8 cellular contexts compared by ENCODE assay signal in genomic region chr5:54753034-54753433, GRCh38.
DNase-seq lines count a peak whose midpoint lies in the region; ATAC-seq, FAIRE-seq and TF ChIP-seq lines count a peak whose summit lies in the region.

No MANE protein-coding gene starts in this region.

- TF ChIP-seq CTCF in heart right ventricle (IDR thresholded peaks at IDR 0.05) = no peak

- FAIRE-seq in RCC 7860 (lab: Jason Lieb, UNC) = no peak

- H3K27ac ChIP-seq in heart right ventricle (peak overlapping the region in 1 of 10 donors; percentile 62), substantia nigra (ENCODE audit: low read depth, low read length, poor library complexity, severe bottlenecking) (no peak overlapping the region)

- peak; percentile 96 for ATAC-seq in GM18502 (IDR thresholded peaks at IDR 0.05; ENCODE audit: poor library complexity, unreplicated experiment)
- peak; percentile 98 for ATAC-seq in HG02610 (IDR thresholded peaks at IDR 0.05; ENCODE audit: unreplicated experiment)
- ATAC-seq in heart right ventricle = peak in 6 of 8 donors; percentile 47 to 89 (median 60)

- peaks cover 0 to 18% (median 3%) of the 10 kb centered on the region in 9 donors for H3K4me1 ChIP-seq in heart right ventricle

- H3K9me3 ChIP-seq in heart right ventricle = no peaks in the 10 kb centered on the region

- intact Hi-C loops in heart right ventricle (cut with DNase I) = no loop called here

- WGBS in heart right ventricle, 2 donors = 31 to 43% methylated on average over 4 of the region's 4 CpGs

- H3K27me3 ChIP-seq in heart right ventricle = no peaks in the 10 kb centered on the region

- H3K36me3 ChIP-seq in heart right ventricle = no peaks in the 10 kb centered on the region

- DNase-seq in NOMO-1 treated with dmso at 0.1 percent for 144 hours (lab: John Stamatoyannopoulos, UW; ENCODE audit: unreplicated experiment) (peak; percentile 68), heart right ventricle (no peak), RCC 7860 (ENCODE audit: low spot score) (no peak), NCI-H446 (lab: John Stamatoyannopoulos, UW) (no peak), substantia nigra (lab: John Stamatoyannopoulos, UW) (no peak), NCI-H2227 (lab: John Stamatoyannopoulos, UW; ENCODE audit: unreplicated experiment) (no peak)

- no peak overlapping the region for H3K4me3 ChIP-seq in heart right ventricle
